Comparison of ENCODE assay signal across 1 cellular context in the genomic region with DNA sequence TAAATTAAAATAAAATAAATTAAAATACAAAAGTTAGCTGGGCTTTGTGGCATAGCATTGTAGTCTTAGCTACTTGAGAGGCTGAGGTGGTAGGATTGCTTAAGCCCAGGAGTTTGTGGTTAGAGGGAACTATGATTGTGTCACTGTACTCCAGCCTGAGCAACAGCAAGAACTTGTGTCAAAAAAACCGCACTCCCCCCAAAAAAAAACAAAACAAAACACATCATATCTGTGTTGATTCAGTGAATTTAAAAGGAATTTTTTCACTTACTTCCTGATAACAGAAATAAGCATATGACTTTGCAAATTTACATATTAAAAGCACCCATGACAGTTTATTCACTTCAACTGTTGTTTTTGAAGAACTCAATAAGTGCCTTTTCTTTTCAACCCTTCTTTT.
TF ChIP-seq lines count a peak whose summit lies in the region.

No MANE protein-coding gene starts in this region.

TF ChIP-seq in WTC11, 78 proteins besides CTCF, POLR2A, EP300 and RAD21 (continued from another document):
- TF ChIP-seq, protein P1, sequence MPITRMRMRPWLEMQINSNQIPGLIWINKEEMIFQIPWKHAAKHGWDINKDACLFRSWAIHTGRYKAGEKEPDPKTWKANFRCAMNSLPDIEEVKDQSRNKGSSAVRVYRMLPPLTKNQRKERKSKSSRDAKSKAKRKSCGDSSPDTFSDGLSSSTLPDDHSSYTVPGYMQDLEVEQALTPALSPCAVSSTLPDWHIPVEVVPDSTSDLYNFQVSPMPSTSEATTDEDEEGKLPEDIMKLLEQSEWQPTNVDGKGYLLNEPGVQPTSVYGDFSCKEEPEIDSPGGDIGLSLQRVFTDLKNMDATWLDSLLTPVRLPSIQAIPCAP (CRISPR knock-in tag; IDR thresholded peaks at IDR 0.05) = no peak
- TF ChIP-seq SP1 (CRISPR knock-in tag; conservative IDR thresholded peaks at IDR 0.05) = no peak
